Comparison of ENCODE assay signal across 8 cellular contexts in the genomic region with DNA sequence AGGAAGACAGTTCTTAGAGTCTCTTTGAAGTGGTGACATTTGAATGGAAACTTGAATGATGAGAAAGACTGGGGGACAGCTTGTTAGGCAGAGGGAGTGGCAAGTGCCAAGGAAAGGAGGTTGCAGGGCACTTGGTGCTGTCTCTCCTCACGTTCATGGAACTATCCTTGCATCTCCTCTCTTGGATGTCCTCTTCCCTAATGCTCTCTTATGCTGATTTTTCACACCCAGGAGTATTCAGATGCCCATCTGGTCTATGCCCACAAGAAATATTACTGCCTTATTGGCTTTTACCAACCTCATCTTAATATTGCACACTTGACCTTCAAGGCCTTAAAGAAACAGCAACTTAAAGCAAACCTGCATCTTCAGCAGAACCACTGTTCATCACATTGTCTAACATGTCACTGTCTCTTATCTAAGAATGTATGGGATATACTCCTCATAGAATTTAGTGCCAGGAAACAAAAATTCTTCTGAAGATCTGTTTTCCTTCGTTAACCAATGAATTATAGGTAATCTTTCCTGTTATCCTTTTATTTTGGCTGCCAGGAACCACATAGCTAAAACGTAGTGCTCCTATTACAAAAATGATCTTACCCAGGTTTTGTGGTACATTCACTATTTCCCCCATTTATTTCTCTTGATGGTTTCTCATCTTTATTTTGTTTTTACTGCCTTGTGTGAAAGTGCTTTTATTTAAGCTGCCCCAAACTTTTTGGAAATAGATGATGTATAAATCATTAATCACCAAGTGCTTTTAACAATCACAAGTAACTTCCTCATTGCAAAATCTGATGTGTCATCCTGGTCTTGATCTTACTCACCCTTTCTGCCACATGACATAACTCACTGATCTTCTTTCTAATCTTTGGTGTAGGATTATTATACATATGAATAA. TPM values are rescaled to one million over a fixed set of nuclear protein-coding genes. Genes with fewer than 3 reads are reported as not detected.
DNase-seq lines count a peak whose midpoint lies in the region; ATAC-seq, FAIRE-seq and TF ChIP-seq lines count a peak whose summit lies in the region.

No MANE protein-coding gene starts in this region.

- no peaks in the 10 kb centered on the region for H3K27me3 ChIP-seq in small intestine (ENCODE audit: control insufficient read depth in 2 of 2, insufficient read depth in 2 of 2, low read length in 2 of 2)

- H3K4me3 ChIP-seq in cardiac fibroblast (replicated peaks in 1 of 2; ENCODE audit: low read depth in 2 of 2, low read length in 2 of 2) (no peak overlapping the region), small intestine (ENCODE audit: low read depth in 1 of 2, low read length in 2 of 2) (no peak overlapping the region)

- H3K36me3 ChIP-seq in small intestine (ENCODE audit: control insufficient read depth in 2 of 2, insufficient read depth in 2 of 2, low read length in 2 of 2): no peaks in the 10 kb centered on the region

- WGBS in small intestine, 3 donors: 28 to 58% (median 30%) methylated on average over 3 of the region's 3 CpGs

- H3K4me1 ChIP-seq in small intestine (ENCODE audit: control insufficient read depth in 2 of 2, insufficient read depth in 1 of 2, low read depth in 1 of 2, low read length in 1 of 2): no peaks in the 10 kb centered on the region

- TF ChIP-seq CTCF in cardiac fibroblast (IDR thresholded peaks at IDR 0.05; ENCODE audit: low read depth, low read length): no peak

- peak; percentile 29 to 36 for DNase-seq in AML-193 (lab: John Stamatoyannopoulos, UW)
- peak; percentile 32 to 90 for DNase-seq in cardiac fibroblast (ENCODE audit: low read depth in 2 of 2)
- no peak for DNase-seq in activated naive CD4-positive, alpha-beta T cell treated with anti-CD3 and anti-CD28 coated beads, Interleukin-2, amount 50 U/mL, for 16 hours
- DNase-seq in small intestine: no peak
- DNase-seq in NCI-H2171 (lab: John Stamatoyannopoulos, UW): no peak
- DNase-seq in 8988T: no peak

- no peak for FAIRE-seq in small intestine (lab: Jason Lieb, UNC)

- ATAC-seq in GM19467 (IDR thresholded peaks at IDR 0.05; ENCODE audit: unreplicated experiment) (peak; percentile 97), HG03354 (IDR thresholded peaks at IDR 0.05; ENCODE audit: poor library complexity, severe bottlenecking, unreplicated experiment) (peak; percentile 99)

- H3K9me3 ChIP-seq in small intestine (ENCODE audit: control insufficient read depth, low read depth): no peaks in the 10 kb centered on the region

- H3K27ac ChIP-seq in small intestine (ENCODE audit: low read depth in 1 of 2, low read length in 1 of 2): no peak overlapping the region

RNA-seq across cellular contexts. Expression of gene RGS17, which starts 12.8 kb away (rescaled TPM):
- under 1 TPM in 2 of 3 donors, not detected in 1; under 0.01 to 0.15 TPM for polyA plus RNA-seq in small intestine

Comparison
In these comparisons a context has a peak if more than half of its experiments do, and no peak if none do; other contexts are left out.
1. DNase-seq: peak in AML-193 (2 of 2) and cardiac fibroblast (2 of 2); none in activated naive CD4-positive, alpha-beta T cell treated with anti-CD3 and anti-CD28 coated beads, Interleukin-2, amount 50 U/mL, for 16 hours (single experiment), small intestine (single experiment), NCI-H2171 (single experiment) and 8988T (single experiment).